Comparison of ENCODE assay signal across 29 cellular contexts in the genomic region with DNA sequence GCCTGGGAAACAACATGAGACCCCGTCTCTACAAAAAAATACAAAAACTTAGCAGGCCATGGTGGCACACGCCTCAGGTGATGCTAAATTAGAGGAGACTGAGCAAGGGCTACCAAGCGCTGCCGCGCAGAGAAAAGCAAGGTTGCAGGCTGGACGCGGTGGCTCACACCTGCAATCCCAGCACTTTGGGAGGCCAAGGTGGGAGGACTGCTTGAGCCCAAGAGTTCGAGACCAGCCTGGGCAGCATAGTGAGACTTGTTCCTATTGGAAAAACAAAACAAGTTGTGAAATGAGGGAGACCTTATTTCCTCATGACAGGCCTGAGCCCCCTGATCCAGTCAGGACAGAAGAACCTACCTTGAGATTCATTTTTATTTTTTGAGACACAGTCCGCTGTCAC. TPM values are rescaled to one million over a fixed set of nuclear protein-coding genes. Genes with fewer than 3 reads are reported as not detected.
"Had no signal": no experiment of that assay in that cellular context is flagged by ENCODE, and none has a peak within 500 bp of the region (broad histone marks: within the 10 kb centered on the region; RNA-seq: fewer than 3 reads in every experiment).

No MANE protein-coding gene starts in this region.

- H2AFZ ChIP-seq: hepatocyte had no signal

- FAIRE-seq: colon, keratinocyte had no signal

- H3K9me3 Mint-ChIP-seq: activated naive CD4-positive, alpha-beta T cell treated with anti-CD3 and anti-CD28 coated beads, Interleukin-2, amount 50 U/mL, for 72 hours; activated T-cell treated with anti-CD3 and anti-CD28 coated beads, Interleukin-2, amount 50 U/mL, for 4 hours; activated T-helper 2 cell treated with anti-CD3 and anti-CD28 coated beads, Interferon-gamma antibody, Interleukin-2, Interleukin-4, amounts not matched to agents 10 μg/mL and 5 μg/mL and 100 μg/mL, durations not matched to agents 14 hours and 24 hours and 36 hours; stimulated activated effector memory CD8-positive, alpha-beta T cell treated with anti-CD3 and anti-CD28 coated beads, Interleukin-12 subunit alpha, Interleukin-12 subunit beta, amount 100 ng/mL, for 72 hours; stimulated activated naive CD8-positive, alpha-beta T cell treated with anti-CD3 and anti-CD28 coated beads, Interleukin-15, amount 100 ng/mL, for 72 hours had no signal

- H3K27me3 ChIP-seq: adrenal gland, body of pancreas, gastroesophageal sphincter, hepatocyte, upper lobe of left lung, vagina had no signal

- H3K4me2 ChIP-seq: hepatocyte had no signal

- H3K27ac ChIP-seq: adrenal gland, body of pancreas, gastroesophageal sphincter, hepatocyte, skin epidermis, upper lobe of left lung, vagina had no signal

- ATAC-seq: activated naive CD4-positive, alpha-beta T cell treated with anti-CD3 and anti-CD28 coated beads, Interleukin-2, amount 50 U/mL, for 72 hours; activated T-cell treated with anti-CD3 and anti-CD28 coated beads, Interleukin-2, amount 50 U/mL, for 4 hours; body of pancreas; gastroesophageal sphincter; left cardiac atrium; left ventricle myocardium superior; sciatic nerve; stimulated activated effector memory CD8-positive, alpha-beta T cell treated with anti-CD3 and anti-CD28 coated beads, Interleukin-12 subunit alpha, Interleukin-12 subunit beta, amount 100 ng/mL, for 72 hours; stimulated activated naive CD8-positive, alpha-beta T cell treated with anti-CD3 and anti-CD28 coated beads, Interleukin-15, amount 100 ng/mL, for 72 hours had no signal

- DNase-seq: activated CD4-positive, alpha-beta T cell treated with anti-CD3 and anti-CD28 coated beads for 4 hours; activated CD4-positive, alpha-beta T cell treated with anti-CD3 and anti-CD28 coated beads, Interleukin-2, amount 50 U/mL, for 4 hours; activated CD8-positive, alpha-beta memory T cell treated with anti-CD3 and anti-CD28 coated beads, Interleukin-2, amount 50 U/mL, for 48 hours; activated T-cell treated with anti-CD3 and anti-CD28 coated beads, Interleukin-2, amount 50 U/mL, for 4 hours; adrenal gland; body of pancreas; effector CD8-positive, alpha-beta T cell; erythroblast; left cardiac atrium; left ventricle myocardium superior; stimulated activated CD4-positive, alpha-beta T cell treated with anti-CD3 and anti-CD28 coated beads, Interleukin-12 subunit alpha, Interleukin-12 subunit beta, amount 100 ng/mL, for 4 hours; stimulated activated CD4-positive, alpha-beta T cell treated with anti-CD3 and anti-CD28 coated beads, Interleukin-4, amount 100 ng/mL, for 1 hour; stimulated activated naive CD8-positive, alpha-beta T cell treated with anti-CD3 and anti-CD28 coated beads, Interleukin-15, amount 100 ng/mL, for 72 hours; substantia nigra; T-helper 1 cell; upper lobe of left lung had no signal

- H3K27me3 Mint-ChIP-seq: stimulated activated naive CD8-positive, alpha-beta T cell treated with anti-CD3 and anti-CD28 coated beads, Interleukin-15, amount 100 ng/mL, for 72 hours had no signal

- H3K9me3 ChIP-seq: adrenal gland, body of pancreas, gastroesophageal sphincter, upper lobe of left lung, vagina had no signal

- H3K4me3 Mint-ChIP-seq: activated T-cell treated with anti-CD3 and anti-CD28 coated beads, Interleukin-2, amount 50 U/mL, for 4 hours; stimulated activated effector memory CD8-positive, alpha-beta T cell treated with anti-CD3 and anti-CD28 coated beads, Interleukin-12 subunit alpha, Interleukin-12 subunit beta, amount 100 ng/mL, for 72 hours; stimulated activated naive CD8-positive, alpha-beta T cell treated with anti-CD3 and anti-CD28 coated beads, Interleukin-15, amount 100 ng/mL, for 72 hours had no signal

- H3K79me2 ChIP-seq: hepatocyte had no signal

- H3K4me3 ChIP-seq: adrenal gland, body of pancreas, gastroesophageal sphincter, hepatocyte, skin epidermis, upper lobe of left lung, vagina had no signal

- H3K4me1 ChIP-seq: adrenal gland, body of pancreas had no signal

- H3K27ac Mint-ChIP-seq: activated naive CD4-positive, alpha-beta T cell treated with anti-CD3 and anti-CD28 coated beads, Interleukin-2, amount 50 U/mL, for 72 hours; activated T-helper 2 cell treated with anti-CD3 and anti-CD28 coated beads, Interferon-gamma antibody, Interleukin-2, Interleukin-4, amounts not matched to agents 10 μg/mL and 5 μg/mL and 100 μg/mL, durations not matched to agents 14 hours and 24 hours and 36 hours; stimulated activated effector memory CD8-positive, alpha-beta T cell treated with anti-CD3 and anti-CD28 coated beads, Interleukin-12 subunit alpha, Interleukin-12 subunit beta, amount 100 ng/mL, for 72 hours had no signal

RNA-seq across cellular contexts. Expression of gene CDHR2, which starts 23.5 kb away (rescaled TPM):
- total RNA-seq: aorta, lung microvascular endothelial cell, renal cortical epithelial cell, vagina had no signal
- polyA plus RNA-seq: keratinocyte had no signal
